14 cellular contexts compared by ENCODE assay signal in the genomic region with DNA sequence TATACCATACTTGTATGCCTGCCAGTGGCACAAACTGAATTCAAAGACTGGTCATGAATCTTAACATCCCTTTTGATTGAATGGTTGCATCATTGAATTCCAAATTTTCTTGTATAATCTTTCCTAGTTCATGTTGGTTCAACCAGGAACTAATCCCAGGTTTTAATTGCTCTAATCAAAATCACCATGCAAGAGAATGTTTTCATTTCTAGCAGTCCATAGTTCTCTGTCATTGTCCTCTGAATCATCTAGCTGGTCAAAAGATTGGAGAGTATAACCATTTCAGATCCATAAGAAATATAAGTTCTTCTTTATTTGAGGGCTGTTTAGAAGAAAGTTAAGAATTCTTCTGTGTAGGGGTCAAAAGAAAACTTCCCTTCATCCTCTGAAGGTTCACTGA. TPM values are rescaled to one million over a fixed set of nuclear protein-coding genes. Genes with fewer than 3 reads are reported as not detected.
DNase-seq lines count a peak whose midpoint lies in the region; ATAC-seq and TF ChIP-seq lines count a peak whose summit lies in the region.
"Had no signal": no experiment of that assay in that cellular context is flagged by ENCODE, and none has a peak within 500 bp of the region (broad histone marks: within the 10 kb centered on the region; RNA-seq: fewer than 3 reads in every experiment).

No MANE protein-coding gene starts in this region.

- no peaks in the 10 kb centered on the region for H3K27me3 Mint-ChIP-seq in stimulated activated naive CD8-positive, alpha-beta T cell treated with anti-CD3 and anti-CD28 coated beads, Interleukin-15, Interleukin-2, amounts not matched to agents 100 ng/mL and 50 ng/mL, for 24 hours
- H3K27me3 Mint-ChIP-seq in stimulated activated naive CD8-positive, alpha-beta T cell treated with anti-CD3 and anti-CD28 coated beads, Interleukin-15, amount 100 ng/mL, for 72 hours: no peaks in the 10 kb centered on the region
- H3K27me3 Mint-ChIP-seq in WTC11 (ENCODE audit: low read depth): no peaks in the 10 kb centered on the region
- no peaks in the 10 kb centered on the region for H3K27me3 Mint-ChIP-seq in memory B cell

- H3K4me3 Mint-ChIP-seq in stimulated activated naive CD8-positive, alpha-beta T cell treated with anti-CD3 and anti-CD28 coated beads, Interleukin-15, Interleukin-2, amounts not matched to agents 100 ng/mL and 50 ng/mL, for 24 hours: no peak overlapping the region
- no peak overlapping the region for H3K4me3 Mint-ChIP-seq in stimulated activated naive CD8-positive, alpha-beta T cell treated with anti-CD3 and anti-CD28 coated beads, Interleukin-15, amount 100 ng/mL, for 72 hours
- H3K4me3 Mint-ChIP-seq in WTC11 (no peak overlapping the region), memory B cell (no peak overlapping the region)
- H3K4me3 Mint-ChIP-seq: T-helper 1 cell treated with Interleukin-12 subunit alpha and Interleukin-12 subunit beta and Interleukin-4 antibody, amounts not matched to agents 30 μg/mL and 1 μg/mL, for 36 hours had no signal

- H3K36me3 ChIP-seq in lower lobe of right lung (peaks cover 15% of the 10 kb centered on the region), ovary (no peaks in the 10 kb centered on the region)

- CTCF ChIA-PET in WTC11 (lab: Charles Lee): no interaction called here

- POLR2A ChIA-PET in WTC11 (lab: Charles Lee): no interaction called here

- no peak for TF ChIP-seq POLR2A in ovary (IDR thresholded peaks at IDR 0.05)

- H3K36me3 Mint-ChIP-seq in stimulated activated naive CD8-positive, alpha-beta T cell treated with anti-CD3 and anti-CD28 coated beads, Interleukin-15, Interleukin-2, amounts not matched to agents 100 ng/mL and 50 ng/mL, for 24 hours (ENCODE audit: low read depth): peaks cover 34% of the 10 kb centered on the region
- H3K36me3 Mint-ChIP-seq in WTC11: 0 out of 2 replicates have a peak, but pooled peaks cover 3% of the 10 kb centered on the region
- peaks cover 5% of the 10 kb centered on the region for H3K36me3 Mint-ChIP-seq in memory B cell

- H3K4me3 ChIP-seq in lower lobe of right lung (no peak overlapping the region), ovary (no peak overlapping the region)
- H3K4me3 ChIP-seq: suprapubic skin had no signal

- intact Hi-C loops in lower lobe of right lung (cut with DNase I) (no loop called here), ovary (cut with DNase I) (no loop called here)

- ATAC-seq in stimulated activated naive CD8-positive, alpha-beta T cell treated with anti-CD3 and anti-CD28 coated beads, Interleukin-15, amount 100 ng/mL, for 72 hours: no peak
- no peak for ATAC-seq in WTC11
- no peak for ATAC-seq in memory B cell (ENCODE audit: low read depth)
- ATAC-seq in lower lobe of right lung: no peak

- H3K4me1 Mint-ChIP-seq in stimulated activated naive CD8-positive, alpha-beta T cell treated with anti-CD3 and anti-CD28 coated beads, Interleukin-15, Interleukin-2, amounts not matched to agents 100 ng/mL and 50 ng/mL, for 24 hours (ENCODE audit: low read depth): peaks cover 69% of the 10 kb centered on the region
- peaks cover 52% of the 10 kb centered on the region for H3K4me1 Mint-ChIP-seq in stimulated activated naive CD8-positive, alpha-beta T cell treated with anti-CD3 and anti-CD28 coated beads, Interleukin-15, amount 100 ng/mL, for 72 hours
- H3K4me1 Mint-ChIP-seq in WTC11 (peaks cover 71% of the 10 kb centered on the region), memory B cell (peaks cover 44% of the 10 kb centered on the region)

- H3K4me1 ChIP-seq in lower lobe of right lung: no peaks in the 10 kb centered on the region
- H3K4me1 ChIP-seq in ovary (ENCODE audit: insufficient read depth): peaks cover 7% of the 10 kb centered on the region

- H3K27ac ChIP-seq in lower lobe of right lung: no peak overlapping the region
- no peak overlapping the region for H3K27ac ChIP-seq in ovary
- H3K27ac ChIP-seq: suprapubic skin had no signal

- no peak for TF ChIP-seq EP300 in ovary (IDR thresholded peaks at IDR 0.05)

- H3K27ac Mint-ChIP-seq in stimulated activated naive CD8-positive, alpha-beta T cell treated with anti-CD3 and anti-CD28 coated beads, Interleukin-15, Interleukin-2, amounts not matched to agents 100 ng/mL and 50 ng/mL, for 24 hours: peak overlapping the region; percentile 49
- peak overlapping the region in 1 of 2 donors; percentile 37 for H3K27ac Mint-ChIP-seq in stimulated activated naive CD8-positive, alpha-beta T cell treated with anti-CD3 and anti-CD28 coated beads, Interleukin-15, amount 100 ng/mL, for 72 hours
- peak overlapping the region; percentile 63 for H3K27ac Mint-ChIP-seq in WTC11
- H3K27ac Mint-ChIP-seq in memory B cell: peak overlapping the region; percentile 42
- H3K27ac Mint-ChIP-seq: T-helper 1 cell treated with Interleukin-12 subunit alpha and Interleukin-12 subunit beta and Interleukin-4 antibody, amounts not matched to agents 30 μg/mL and 1 μg/mL, for 36 hours had no signal

- no peak for DNase-seq in stimulated activated naive CD8-positive, alpha-beta T cell treated with anti-CD3 and anti-CD28 coated beads, Interleukin-15, amount 100 ng/mL, for 72 hours
- DNase-seq in WTC11 (ENCODE audit: low spot score) (no peak), memory B cell (ENCODE audit: low spot score in 2 of 2) (no peak), lower lobe of right lung (no peak), NCI-H1417 (lab: John Stamatoyannopoulos, UW) (no peak), ovary (no peak)
- DNase-seq: central memory CD4-positive, alpha-beta T cell; KBM-7; NCI-H2029; NCI-H510A treated with DMSO at 0.1 percent for 48 hours; SIG-M5 had no signal

- no peaks in the 10 kb centered on the region for H3K9me3 Mint-ChIP-seq in stimulated activated naive CD8-positive, alpha-beta T cell treated with anti-CD3 and anti-CD28 coated beads, Interleukin-15, Interleukin-2, amounts not matched to agents 100 ng/mL and 50 ng/mL, for 24 hours
- H3K9me3 Mint-ChIP-seq in stimulated activated naive CD8-positive, alpha-beta T cell treated with anti-CD3 and anti-CD28 coated beads, Interleukin-15, amount 100 ng/mL, for 72 hours: no peaks in the 10 kb centered on the region
- H3K9me3 Mint-ChIP-seq in WTC11 (no peaks in the 10 kb centered on the region), memory B cell (no peaks in the 10 kb centered on the region)
- H3K9me3 Mint-ChIP-seq: T-helper 1 cell treated with Interleukin-12 subunit alpha and Interleukin-12 subunit beta and Interleukin-4 antibody, amounts not matched to agents 30 μg/mL and 1 μg/mL, for 36 hours had no signal

- TF ChIP-seq CTCF in WTC11 (IDR thresholded peaks at IDR 0.05) (no peak), lower lobe of right lung (IDR thresholded peaks at IDR 0.05) (no peak), ovary (IDR thresholded peaks at IDR 0.05) (no peak)

- H3K27me3 ChIP-seq in lower lobe of right lung (ENCODE audit: low read depth): no peaks in the 10 kb centered on the region
- H3K27me3 ChIP-seq in ovary: no peaks in the 10 kb centered on the region
- H3K27me3 ChIP-seq: suprapubic skin had no signal

- H3K9me3 ChIP-seq in lower lobe of right lung (no peaks in the 10 kb centered on the region), ovary (no peaks in the 10 kb centered on the region)
- H3K9me3 ChIP-seq: suprapubic skin had no signal

TF ChIP-seq in WTC11, 78 proteins besides CTCF, POLR2A, EP300 and RAD21:
- TF ChIP-seq ZNF671 (CRISPR knock-in tag; IDR thresholded peaks at IDR 0.05): no peak
- TF ChIP-seq, protein P1, sequence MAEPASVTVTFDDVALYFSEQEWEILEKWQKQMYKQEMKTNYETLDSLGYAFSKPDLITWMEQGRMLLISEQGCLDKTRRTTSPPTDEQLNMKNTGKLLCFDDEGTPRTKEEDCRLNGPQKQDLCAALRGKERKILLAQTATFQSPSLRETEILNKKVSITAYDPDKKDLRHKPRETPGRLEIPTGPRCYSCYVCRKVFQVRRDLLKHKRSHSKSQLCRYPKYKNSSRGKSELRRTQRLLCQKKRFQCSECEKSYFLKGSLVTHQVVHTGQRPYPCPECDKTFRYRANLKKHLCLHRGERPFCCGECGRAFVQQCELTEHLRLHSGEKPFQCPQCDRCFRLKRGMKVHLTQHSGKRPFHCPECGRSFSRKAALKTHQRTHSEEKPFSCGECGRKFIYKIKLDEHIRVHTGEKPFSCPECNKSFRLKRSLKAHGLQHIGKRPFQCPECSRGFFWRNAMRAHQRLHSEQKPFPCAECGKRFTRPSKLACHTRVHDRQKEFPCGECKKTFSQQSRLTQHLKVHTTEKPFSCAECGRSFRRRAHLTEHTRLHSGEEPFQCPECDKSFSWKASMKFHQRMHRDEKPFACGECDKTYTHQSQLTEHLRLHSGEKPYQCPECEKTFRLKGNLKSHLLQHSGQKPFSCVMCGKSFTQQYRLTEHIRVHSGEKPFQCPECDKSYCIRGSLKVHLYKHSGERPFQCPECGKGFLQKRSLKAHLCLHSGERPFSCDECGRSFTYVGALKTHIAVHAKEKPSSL (CRISPR knock-in tag; conservative IDR thresholded peaks at IDR 0.05): no peak
- TF ChIP-seq JAZF1 (CRISPR knock-in tag; IDR thresholded peaks at IDR 0.05): no peak

RNA-seq across cellular contexts. Expression of gene ZNF292, which starts 57.2 kb away (rescaled TPM):
- total RNA-seq in WTC11 (2021) (39.3 to 42.1 TPM (median 39.9 TPM) in 3 replicates), lower lobe of right lung (43.1 TPM), ovary (100 to 1,000 TPM in 1 of 7 donors, 10 to 100 TPM in 6; 37.6 to 158 (median 82.7) TPM)
- polyA plus RNA-seq in ovary: 10 to 100 TPM in 1 of 2 donors, 1 to 10 TPM in 1; 8.5 to 13.5 TPM
